ENCODE assay signal across 8 cellular contexts in the genomic region with DNA sequence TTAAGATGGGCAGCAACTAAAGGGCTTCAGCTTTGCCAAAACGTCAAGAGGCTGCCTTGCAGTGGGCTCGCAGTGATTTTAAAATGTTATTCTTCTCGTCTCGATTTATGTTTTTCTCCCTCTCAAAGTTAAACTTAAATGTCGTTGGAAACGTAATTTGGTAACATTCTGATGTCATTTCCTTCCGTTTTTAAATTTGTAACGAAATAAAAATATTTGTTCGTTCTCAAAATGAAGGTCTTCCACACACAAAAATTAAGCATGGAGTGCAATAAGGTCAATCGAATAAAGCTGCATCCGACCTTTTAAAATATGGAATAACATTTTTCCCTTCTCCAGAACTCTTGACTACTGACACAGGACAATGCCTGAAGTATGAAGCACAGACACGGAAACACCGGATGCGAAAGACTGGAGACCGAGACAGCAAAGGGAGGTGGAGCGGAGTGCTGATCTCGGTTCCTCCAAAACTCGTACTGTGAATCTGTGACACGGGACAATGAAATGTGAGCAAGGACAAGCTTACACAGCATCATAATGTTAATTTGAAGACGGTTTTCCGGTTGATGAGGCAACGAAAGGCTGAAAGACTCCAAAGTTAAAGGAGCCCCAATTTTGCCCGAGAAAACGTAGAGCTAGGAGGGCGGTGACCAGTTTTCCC. TPM values are rescaled to one million over a fixed set of nuclear protein-coding genes. Genes with fewer than 3 reads are reported as not detected.
DNase-seq lines count a peak whose midpoint lies in the region; ATAC-seq, FAIRE-seq and TF ChIP-seq lines count a peak whose summit lies in the region.

No MANE protein-coding gene starts in this region.

- peaks cover 9% of the 10 kb centered on the region for H3K79me2 ChIP-seq in HepG2 (ENCODE audit: insufficient read depth, low read length)

- TF ChIP-seq RAD21 in HepG2 (CRISPR knock-in tag; IDR thresholded peaks at IDR 0.05): no peak

- no peak for TF ChIP-seq POLR2A in HepG2 (IDR thresholded peaks at IDR 0.05; ENCODE audit: insufficient read depth in 1 of 2, low read depth in 2 of 2, low read length in 2 of 2)

- H3K4me1 ChIP-seq in HepG2 (ENCODE audit: insufficient read depth, low read length): peaks cover 28% of the 10 kb centered on the region

- 5% methylated on average over 22 of the region's 25 CpGs for WGBS in HepG2 (ENCODE audit: low lambda C conversion rate)

- no peaks in the 10 kb centered on the region for H3K27me3 ChIP-seq in dorsolateral prefrontal cortex
- H3K27me3 ChIP-seq in HepG2 (ENCODE audit: control insufficient read depth in 1 of 2, insufficient read depth in 2 of 2, low read length in 2 of 2): peaks cover 0 to 16% of the 10 kb centered on the region in 2 experiments; a peak in 1 of 5 replicates

- peak overlapping the region; percentile 85 for H3K9ac ChIP-seq in HepG2 (ENCODE audit: insufficient read depth, low read depth, low read length)

- peak overlapping the region; percentile 92 for H3K4me2 ChIP-seq in HepG2 (ENCODE audit: low read depth, low read length)

- H3K9me3 ChIP-seq in HepG2 (ENCODE audit: low read length): no peaks in the 10 kb centered on the region

- POLR2A ChIA-PET in HepG2 (lab: Yijun Ruan, JAX): no interaction called here

- intact Hi-C loops in dorsolateral prefrontal cortex (cut with DNase I): loop anchor here (2.0 to 10.0 kb wide), 7 partner anchors 14 to 202 kb away; partner anchors contain the start of genes ATP8A2 (in 1 of the 2) and NUP58 (in 1 of the 2)
- intact Hi-C loops in HepG2 (cut with micrococcal nuclease; ENCODE audit: unreplicated experiment): loop anchor here (5.0 kb wide), 1 partner anchor 54 kb away; no protein-coding TSS in a partner anchor

- H3K4me3 ChIP-seq in dorsolateral prefrontal cortex (peak overlapping the region; percentile 58 to 100 (median 94)), HepG2 (replicated peaks in 1 of 3; ENCODE audit: insufficient read depth in 1 of 3, low read depth in 2 of 3, low read length in 3 of 3) (peak overlapping the region; percentile 90 to 98 (median 92))

- in situ Hi-C loops in HepG2 (cut with HindIII; ENCODE audit: extremely low pct_ligation_motif_present, low pct_unique_long_range_greater_than_20kb): no loop called here

- TF ChIP-seq CTCF in dorsolateral prefrontal cortex (IDR thresholded peaks at IDR 0.05 in 54 of 56, conservative IDR thresholded peaks at IDR 0.05 in 2 of 56; ENCODE audit: low read depth in 1 of 56, partially characterized antibody in 56 of 56) (no peak), HepG2 (CRISPR knock-in tag; IDR thresholded peaks at IDR 0.05) (no peak)

- TSS peak; percentile 72 for BruUV-seq in HepG2 (replicated peaks; lab: Mats Ljungman, UMichigan)

- ATAC-seq in GM19438 (IDR thresholded peaks at IDR 0.05; ENCODE audit: low read depth, unreplicated experiment) (peak; percentile 32), HepG2 (peak; percentile 64), HG03025 (IDR thresholded peaks at IDR 0.05; ENCODE audit: low FRiP score, unreplicated experiment) (no peak)

- peak overlapping the region; percentile 80 for H2AFZ ChIP-seq in HepG2 (ENCODE audit: low read length)

- DNase-seq in COLO829 (ENCODE audit: low spot score) (peak; percentile 35), KG1 (lab: John Stamatoyannopoulos, UW) (peak; percentile 60), T-helper 9 cell (peak; percentile 17), dorsolateral prefrontal cortex (peak in 3 of 10 donors; percentile 26 to 40 (median 34)), HepG2 (ENCODE audit: low spot score) (peak; percentile 24), substantia nigra (lab: John Stamatoyannopoulos, UW) (peak in 18 of 49 donors; percentile 3 to 47 (median 14))

- no peaks in the 10 kb centered on the region; the same call in 1 of the 2 replicates for H4K20me1 ChIP-seq in HepG2 (ENCODE audit: insufficient read depth, low read length)

- FAIRE-seq in HepG2 (lab: Jason Lieb, UNC): peak; percentile 46

- CTCF ChIA-PET in HepG2 (lab: Yijun Ruan, JAX; ENCODE audit: low intra/inter-chr PET ratio, low total read pairs): no interaction called here

- TF ChIP-seq EP300 in HepG2 (IDR thresholded peaks at IDR 0.05; ENCODE audit: low read depth in 2 of 2, low read length in 2 of 2): no peak
- TF ChIP-seq EP300 in HepG2 (CRISPR knock-in tag; IDR thresholded peaks at IDR 0.05; ENCODE audit: borderline replicate concordance): no peak

- peak overlapping the region in 56 of 59 donors; percentile 44 to 95 (median 87) for H3K27ac ChIP-seq in dorsolateral prefrontal cortex
- peak overlapping the region; percentile 70 for H3K27ac ChIP-seq in HepG2 (ENCODE audit: extremely low read length, insufficient read depth, low read length)
- peak overlapping the region; percentile 83 for H3K27ac ChIP-seq in substantia nigra (ENCODE audit: low read depth, low read length, poor library complexity, severe bottlenecking)

- no peaks in the 10 kb centered on the region for H3K36me3 ChIP-seq in HepG2 (replicated peaks in 1 of 2; ENCODE audit: control insufficient read depth in 1 of 2, insufficient read depth in 2 of 2, low read length in 2 of 2)

TF ChIP-seq in HepG2, 621 proteins besides CTCF, POLR2A, EP300 and RAD21 (continues in another document):
- TF ChIP-seq, protein P1, sequence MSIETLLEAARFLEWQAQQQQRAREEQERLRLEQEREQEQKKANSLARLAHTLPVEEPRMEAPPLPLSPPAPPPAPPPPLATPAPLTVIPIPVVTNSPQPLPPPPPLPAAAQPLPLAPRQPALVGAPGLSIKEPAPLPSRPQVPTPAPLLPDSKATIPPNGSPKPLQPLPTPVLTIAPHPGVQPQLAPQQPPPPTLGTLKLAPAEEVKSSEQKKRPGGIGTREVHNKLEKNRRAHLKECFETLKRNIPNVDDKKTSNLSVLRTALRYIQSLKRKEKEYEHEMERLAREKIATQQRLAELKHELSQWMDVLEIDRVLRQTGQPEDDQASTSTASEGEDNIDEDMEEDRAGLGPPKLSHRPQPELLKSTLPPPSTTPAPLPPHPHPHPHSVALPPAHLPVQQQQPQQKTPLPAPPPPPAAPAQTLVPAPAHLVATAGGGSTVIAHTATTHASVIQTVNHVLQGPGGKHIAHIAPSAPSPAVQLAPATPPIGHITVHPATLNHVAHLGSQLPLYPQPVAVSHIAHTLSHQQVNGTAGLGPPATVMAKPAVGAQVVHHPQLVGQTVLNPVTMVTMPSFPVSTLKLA (IDR thresholded peaks at IDR 0.05): no peak
- TF ChIP-seq ZNF296 (CRISPR knock-in tag; conservative IDR thresholded peaks at IDR 0.05) (0 out of 2 replicates have a peak, but pooled peaks have one; percentile 28), KDM5A (IDR thresholded peaks at IDR 0.05; ENCODE audit: borderline replicate concordance, low read length) (0 out of 2 replicates have a peak, but pooled peaks have one; percentile 14), PHF20 (CRISPR knock-in tag; IDR thresholded peaks at IDR 0.05) (peak; percentile 25; the same call in 1 of the 2 replicates)

RNA-seq across cellular contexts. Expression of gene MTMR6, which starts 0.8 kb away (rescaled TPM):
- total RNA-seq in dorsolateral prefrontal cortex (10 to 100 TPM; 12.7 to 34.5 (median 25.1) TPM), HepG2 (2016; rRNA removed; fragmentation: Illumina TruSeq; extraction: Trizol) (7.8 and 12.5 TPM in 2 replicates)
- 0.79 and 0.91 TPM in 2 replicates for total RNA-seq in HepG2 (2016; cell fraction: cytosol; rRNA removed; fragmentation: Illumina TruSeq; extraction: Trizol; ENCODE audit: low read depth)
- total RNA-seq in HepG2 (2016; cell fraction: insoluble cytoplasmic fraction; rRNA removed; fragmentation: Illumina TruSeq; extraction: Trizol): 7.9 and 13.8 TPM in 2 replicates
- 3.2 and 3.4 TPM in 2 replicates for total RNA-seq in HepG2 (2016; cell fraction: membrane; rRNA removed; fragmentation: Illumina TruSeq; extraction: Trizol)
- total RNA-seq in HepG2 (2016; cell fraction: nucleus; rRNA removed; fragmentation: Illumina TruSeq; extraction: Trizol): 5.7 and 6.2 TPM in 2 replicates
- polyA plus RNA-seq in HepG2 (2011; rRNA removed): 2.4 and 3.4 TPM in 2 replicates
- 1.3 and 2.1 TPM in 2 replicates for polyA plus RNA-seq in HepG2 (2011; cell fraction: cytosol; rRNA removed)
- 1.1 and 1.4 TPM in 2 replicates for polyA plus RNA-seq in HepG2 (2011; cell fraction: nucleus; rRNA removed)
- polyA plus RNA-seq in HepG2 (2012): 3.9 and 4.1 TPM in 2 replicates
- polyA plus RNA-seq in HepG2 (2016; cell fraction: cytosol; fragmentation: Illumina TruSeq; extraction: Trizol; ENCODE audit: low read depth): 0.24 and 0.27 TPM in 2 replicates
- 9.2 and 9.8 TPM in 2 replicates for polyA plus RNA-seq in HepG2 (2016; cell fraction: insoluble cytoplasmic fraction; fragmentation: Illumina TruSeq; extraction: Trizol; ENCODE audit: low read depth)
- polyA plus RNA-seq in HepG2 (2016; cell fraction: membrane; fragmentation: Illumina TruSeq; extraction: Trizol; ENCODE audit: low read depth): 1.3 and 1.4 TPM in 2 replicates
- 6.0 and 6.2 TPM in 2 replicates for polyA plus RNA-seq in HepG2 (2016; cell fraction: nucleus; fragmentation: Illumina TruSeq; extraction: Trizol; ENCODE audit: insufficient read depth, low read depth)
- polyA minus RNA-seq in HepG2 (2011; rRNA and poly(A)+ RNA removed; ENCODE audit: low replicate concordance): 2.6 and 3.3 TPM in 2 replicates
- polyA minus RNA-seq in HepG2 (2011; cell fraction: cytosol; rRNA and poly(A)+ RNA removed): 4.2 and 5.3 TPM in 2 replicates
- 4.8 and 5.1 TPM in 2 replicates for polyA minus RNA-seq in HepG2 (2011; cell fraction: nucleus; rRNA and poly(A)+ RNA removed)

RNA-seq across cellular contexts. Expression of gene NUP58, which starts 15.0 kb away (rescaled TPM):
- 10 to 100 TPM; 37.0 to 77.1 (median 58.6) TPM for total RNA-seq in dorsolateral prefrontal cortex
- 46.5 and 66.0 TPM in 2 replicates for total RNA-seq in HepG2 (2016; rRNA removed; fragmentation: Illumina TruSeq; extraction: Trizol)
- 12.5 and 13.3 TPM in 2 replicates for total RNA-seq in HepG2 (2016; cell fraction: cytosol; rRNA removed; fragmentation: Illumina TruSeq; extraction: Trizol; ENCODE audit: low read depth)
- 44.8 and 68.4 TPM in 2 replicates for total RNA-seq in HepG2 (2016; cell fraction: insoluble cytoplasmic fraction; rRNA removed; fragmentation: Illumina TruSeq; extraction: Trizol)
- total RNA-seq in HepG2 (2016; cell fraction: membrane; rRNA removed; fragmentation: Illumina TruSeq; extraction: Trizol): 36.6 and 36.9 TPM in 2 replicates
- total RNA-seq in HepG2 (2016; cell fraction: nucleus; rRNA removed; fragmentation: Illumina TruSeq; extraction: Trizol): 39.2 and 41.4 TPM in 2 replicates
- 38.3 and 45.4 TPM in 2 replicates for polyA plus RNA-seq in HepG2 (2011; rRNA removed)
- polyA plus RNA-seq in HepG2 (2011; cell fraction: cytosol; rRNA removed): 26.4 and 28.5 TPM in 2 replicates
- polyA plus RNA-seq in HepG2 (2011; cell fraction: nucleus; rRNA removed): 19.6 and 20.1 TPM in 2 replicates
- 20.4 and 27.1 TPM in 2 replicates for polyA plus RNA-seq in HepG2 (2012)
- 2.3 and 2.4 TPM in 2 replicates for polyA plus RNA-seq in HepG2 (2016; cell fraction: cytosol; fragmentation: Illumina TruSeq; extraction: Trizol; ENCODE audit: low read depth)
- polyA plus RNA-seq in HepG2 (2016; cell fraction: insoluble cytoplasmic fraction; fragmentation: Illumina TruSeq; extraction: Trizol; ENCODE audit: low read depth): 40.2 and 44.8 TPM in 2 replicates
- 9.0 and 9.5 TPM in 2 replicates for polyA plus RNA-seq in HepG2 (2016; cell fraction: membrane; fragmentation: Illumina TruSeq; extraction: Trizol; ENCODE audit: low read depth)
- 33.1 and 38.3 TPM in 2 replicates for polyA plus RNA-seq in HepG2 (2016; cell fraction: nucleus; fragmentation: Illumina TruSeq; extraction: Trizol; ENCODE audit: insufficient read depth, low read depth)
- polyA minus RNA-seq in HepG2 (2011; rRNA and poly(A)+ RNA removed; ENCODE audit: low replicate concordance): 69.1 and 83.6 TPM in 2 replicates
- polyA minus RNA-seq in HepG2 (2011; cell fraction: cytosol; rRNA and poly(A)+ RNA removed): 30.0 and 34.4 TPM in 2 replicates
- polyA minus RNA-seq in HepG2 (2011; cell fraction: nucleus; rRNA and poly(A)+ RNA removed): 78.5 and 81.9 TPM in 2 replicates
